In genomic region chr7:94284120-94284519, GRCh38 we compare ENCODE assay signal across 15 cellular contexts.
"Had no signal": no experiment of that assay in that cellular context is flagged by ENCODE, and none has a peak within 500 bp of the region (broad histone marks: within the 10 kb centered on the region; RNA-seq: fewer than 3 reads in every experiment).

No MANE protein-coding gene starts in this region.

- H3K4me1 ChIP-seq: colonic mucosa had no signal

- H3K36me3 ChIP-seq: colonic mucosa had no signal

- H3K9me3 ChIP-seq: colonic mucosa had no signal

- H3K27ac ChIP-seq: colonic mucosa had no signal

- ATAC-seq: activated naive CD8-positive, alpha-beta T cell treated with anti-CD3 and anti-CD28 coated beads, Interleukin-2, amount 50 U/mL, for 24 hours; left cardiac atrium; naive thymus-derived CD4-positive, alpha-beta T cell; stimulated activated memory B cell treated with anti-CD40 and anti-IgM and Interleukin-4, amounts not matched to agents 10 μg/mL and 1 μg/mL and 100 μg/mL, for 72 hours; T-cell had no signal

- DNase-seq: activated CD4-positive, CD25-positive, alpha-beta regulatory T cell treated with anti-CD3 and anti-CD28 coated beads, Interleukin-2, amount 50 U/mL, for 72 hours; activated naive CD4-positive, alpha-beta T cell treated with anti-CD3 and anti-CD28 coated beads for 36 hours; activated naive CD8-positive, alpha-beta T cell treated with anti-CD3 and anti-CD28 coated beads, Interleukin-2, amount 50 U/mL, for 24 hours; caudate nucleus; colonic mucosa; immature natural killer cell; left cardiac atrium; naive thymus-derived CD4-positive, alpha-beta T cell; nucleus accumbens; posterior cingulate gyrus; retina; stimulated activated CD4-positive, alpha-beta T cell treated with anti-CD3 and anti-CD28 coated beads, Interleukin-2, amount 100 ng/mL, for 48 hours; T-cell; T-helper 9 cell had no signal

- H3K27me3 ChIP-seq: colonic mucosa had no signal

- H3K4me3 ChIP-seq: colonic mucosa had no signal
